In the genomic region with DNA sequence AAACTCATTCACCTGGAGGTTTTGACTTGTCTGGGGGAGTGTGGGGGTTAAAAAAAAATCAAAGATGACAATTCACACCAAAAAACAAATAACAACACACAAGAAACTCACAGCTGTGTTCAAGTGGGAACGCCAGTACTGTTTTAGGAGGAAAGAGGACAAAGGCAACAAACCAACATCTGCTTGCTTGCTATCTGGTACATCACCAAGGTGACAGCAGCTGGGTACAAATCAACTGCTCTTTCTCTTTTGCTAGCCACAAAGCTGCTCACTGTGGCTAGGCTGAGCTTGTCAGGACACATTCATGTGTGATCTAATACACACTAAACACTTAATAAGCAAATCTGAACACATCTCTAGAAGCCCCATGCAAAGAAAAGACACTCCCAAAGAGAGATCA, we compare ENCODE assay signal across 10 cellular contexts.
DNase-seq lines count a peak whose midpoint lies in the region; ATAC-seq and TF ChIP-seq lines count a peak whose summit lies in the region.
"Had no signal": no experiment of that assay in that cellular context is flagged by ENCODE, and none has a peak within 500 bp of the region (broad histone marks: within the 10 kb centered on the region; RNA-seq: fewer than 3 reads in every experiment).

No MANE protein-coding gene starts in this region.

- no peak for TF ChIP-seq CTCF in left ventricle myocardium inferior (IDR thresholded peaks at IDR 0.05; ENCODE audit: borderline replicate concordance)
- no peak for TF ChIP-seq CTCF in WTC11 (IDR thresholded peaks at IDR 0.05)

- H3K9me3 ChIP-seq in left ventricle myocardium inferior (replicated peaks) = no peaks in the 10 kb centered on the region
- H3K9me3 ChIP-seq: thoracic aorta had no signal

- H3K23ac ChIP-seq in mesendoderm (ENCODE audit: low read length) = no peak overlapping the region

- H3K4me1 Mint-ChIP-seq in T-cell = peaks cover 26 to 36% (median 28%) of the 10 kb centered on the region in 3 donors
- peaks cover 13% of the 10 kb centered on the region for H3K4me1 Mint-ChIP-seq in WTC11

- H2BK15ac ChIP-seq in mesendoderm (replicated peaks; ENCODE audit: low read depth) = no peak overlapping the region

- peak overlapping the region; percentile 73 to 86 for H3K27ac Mint-ChIP-seq in T-cell
- no peak overlapping the region for H3K27ac Mint-ChIP-seq in WTC11

- POLR2A ChIA-PET in T-cell (lab: Charles Lee) (interaction anchor here (0.5 to 0.7 kb wide), 3 partner anchors 20 to 155 kb away, joined by 3 to 5 read pairs (median 4); no protein-coding TSS in a partner anchor), WTC11 (lab: Charles Lee) (no interaction called here)

- H3K4me1 ChIP-seq in left ventricle myocardium inferior (no peaks in the 10 kb centered on the region), mesendoderm (ENCODE audit: control insufficient read depth, low read depth, low read length) (no peaks in the 10 kb centered on the region)

- no peak overlapping the region for H2AK5ac ChIP-seq in mesendoderm (ENCODE audit: low read length)

- no peak overlapping the region for H3K4me3 Mint-ChIP-seq in T-cell
- no peak overlapping the region for H3K4me3 Mint-ChIP-seq in WTC11

- H3K9me3 Mint-ChIP-seq in T-cell (peaks cover 0 to 5% (median 4%) of the 10 kb centered on the region in 3 donors), WTC11 (peaks cover 9% of the 10 kb centered on the region)

- no peak overlapping the region for H2BK5ac ChIP-seq in mesendoderm (ENCODE audit: low read length)

- no peak overlapping the region for H4K8ac ChIP-seq in mesendoderm (ENCODE audit: low read depth, low read length)

- intact Hi-C loops in left ventricle myocardium inferior (cut with micrococcal nuclease) = no loop called here
- intact Hi-C loops in Right ventricle myocardium superior (cut with DNase I) = no loop called here

- H3K56ac ChIP-seq in mesendoderm (ENCODE audit: low read length) = no peak overlapping the region

- H3K79me1 ChIP-seq in mesendoderm (ENCODE audit: low read length) = no peaks in the 10 kb centered on the region

- H3K27me3 Mint-ChIP-seq in T-cell = no peaks in the 10 kb centered on the region
- H3K27me3 Mint-ChIP-seq in WTC11 (ENCODE audit: low read depth) = no peaks in the 10 kb centered on the region; the same call in 1 of the 2 replicates

- H3K27ac ChIP-seq in left ventricle myocardium inferior (replicated peaks) = peak overlapping the region; percentile 47
- H3K27ac ChIP-seq in mesendoderm (ENCODE audit: low read depth, low read length) = no peak overlapping the region
- H3K27ac ChIP-seq: thoracic aorta had no signal

- no peak overlapping the region for H3K9ac ChIP-seq in mesendoderm (ENCODE audit: low read length)
- H3K9ac ChIP-seq: parathyroid adenoma had no signal

- no peaks in the 10 kb centered on the region for H3K79me2 ChIP-seq in mesendoderm (ENCODE audit: control insufficient read depth, insufficient read depth, low read length)
- H3K79me2 ChIP-seq: parathyroid adenoma had no signal

- no CpG with 5 or more reads among the region's 1 CpG for WGBS in mesendoderm (ENCODE audit: extremely low coverage, insufficient coverage, low lambda C conversion rate)

- H2BK120ac ChIP-seq in mesendoderm (ENCODE audit: low read depth, low read length) = no peak overlapping the region

- H3K27me3 ChIP-seq in left ventricle myocardium inferior (ENCODE audit: low read depth) = no peaks in the 10 kb centered on the region
- no peaks in the 10 kb centered on the region for H3K27me3 ChIP-seq in mesendoderm (ENCODE audit: insufficient read depth, low read length, poor library complexity)

- H3K18ac ChIP-seq in mesendoderm (ENCODE audit: low read length) = no peak overlapping the region

- no peaks in the 10 kb centered on the region for H3K36me3 Mint-ChIP-seq in T-cell
- peaks cover 6% of the 10 kb centered on the region for H3K36me3 Mint-ChIP-seq in WTC11

- H3K36me3 ChIP-seq in left ventricle myocardium inferior (no peaks in the 10 kb centered on the region), mesendoderm (ENCODE audit: control insufficient read depth, insufficient read depth, low read length) (no peaks in the 10 kb centered on the region)
- H3K36me3 ChIP-seq: thoracic aorta had no signal

- ATAC-seq in Right ventricle myocardium superior (ENCODE audit: poor library complexity) (no peak), HG02852 (IDR thresholded peaks at IDR 0.05; ENCODE audit: unreplicated experiment) (peak; percentile 55), T-cell (replicated peaks in 1 of 4) (peak in 2 of 4 experiments; percentile 46 to 56), WTC11 (no peak)

- no peak overlapping the region for H3K4me3 ChIP-seq in left ventricle myocardium inferior
- no peak overlapping the region for H3K4me3 ChIP-seq in mesendoderm (ENCODE audit: low read length)
- H3K4me3 ChIP-seq: thoracic aorta had no signal

- no peak overlapping the region for H3K4me2 ChIP-seq in mesendoderm (ENCODE audit: low read length)

- no peak overlapping the region for H3K4ac ChIP-seq in mesendoderm (ENCODE audit: low read depth, low read length)

- CTCF ChIA-PET in T-cell (lab: Charles Lee) (interaction anchor here in 1 of 2 donors (0.6 kb wide), 1 partner anchor 127 kb away, joined by 3 read pairs; no protein-coding TSS in a partner anchor), WTC11 (lab: Charles Lee) (no interaction called here)

- DNase-seq in left ventricle myocardium inferior = no peak
- DNase-seq in Right ventricle myocardium superior = no peak
- peak in 18 of 34 experiments; percentile 5 to 34 (median 10) for DNase-seq in T-cell
- no peak for DNase-seq in putamen (ENCODE audit: low spot score)
- no peak for DNase-seq in WTC11 (ENCODE audit: low spot score)
- DNase-seq in mesendoderm = no peak
- DNase-seq in SK-N-DZ (ENCODE audit: low spot score) = no peak

- H4K5ac ChIP-seq in mesendoderm (ENCODE audit: low read length) = no peak overlapping the region

TF ChIP-seq in WTC11, 78 proteins besides CTCF, POLR2A, EP300 and RAD21:
- TF ChIP-seq GABPB1 (CRISPR knock-in tag; IDR thresholded peaks at IDR 0.05) (no peak), SP1 (CRISPR knock-in tag; conservative IDR thresholded peaks at IDR 0.05) (no peak), ZNF317 (CRISPR knock-in tag; IDR thresholded peaks at IDR 0.05; ENCODE audit: borderline replicate concordance, low read depth) (no peak)

Comparison
In these comparisons a context has a peak if more than half of its experiments do, and no peak if none do; other contexts are left out.
1. DNase-seq: peak in T-cell (18 of 34); none in left ventricle myocardium inferior (single experiment), Right ventricle myocardium superior (single experiment), putamen (single experiment), WTC11 (single experiment), mesendoderm (single experiment) and SK-N-DZ (single experiment).